Comparison of ENCODE assay signal across 8 cellular contexts in genomic region chr6:14210663-14211595, GRCh38.
DNase-seq lines count a peak whose midpoint lies in the region; ATAC-seq and TF ChIP-seq lines count a peak whose summit lies in the region.

No MANE protein-coding gene starts in this region.

- no peaks in the 10 kb centered on the region for H3K27me3 Mint-ChIP-seq in activated T-helper 17 cell treated with anti-CD3 and anti-CD28 coated beads, Interleukin-2, amount 50 U/mL, for 72 hours
- H3K27me3 Mint-ChIP-seq in natural killer cell (ENCODE audit: low read depth in 2 of 2) = no peaks in the 10 kb centered on the region

- H3K27ac ChIP-seq in KMS-11 = no peak overlapping the region

- peaks cover 7% of the 10 kb centered on the region for H3K4me1 ChIP-seq in KMS-11 (ENCODE audit: low read depth, poor library complexity, severe bottlenecking)

- peak overlapping the region; percentile 92 for H3K4me2 ChIP-seq in KMS-11

- no peaks in the 10 kb centered on the region for H3K9me3 Mint-ChIP-seq in activated T-helper 17 cell treated with anti-CD3 and anti-CD28 coated beads, Interleukin-2, amount 50 U/mL, for 72 hours
- no peaks in the 10 kb centered on the region for H3K9me3 Mint-ChIP-seq in natural killer cell

- no peaks in the 10 kb centered on the region for H3K36me3 ChIP-seq in KMS-11 (ENCODE audit: insufficient read depth)

- ATAC-seq in GM21737 (IDR thresholded peaks at IDR 0.05; ENCODE audit: unreplicated experiment) = peak; percentile 91
- peak; percentile 93 for ATAC-seq in activated T-helper 17 cell treated with anti-CD3 and anti-CD28 coated beads, Interleukin-2, amount 50 U/mL, for 72 hours (replicated peaks)
- peak; percentile 93 to 97 (median 93) for ATAC-seq in natural killer cell

- no peaks in the 10 kb centered on the region for H3K27me3 ChIP-seq in KMS-11 (ENCODE audit: insufficient read depth, low read depth)

- no peaks in the 10 kb centered on the region for H3K36me3 Mint-ChIP-seq in activated T-helper 17 cell treated with anti-CD3 and anti-CD28 coated beads, Interleukin-2, amount 50 U/mL, for 72 hours (ENCODE audit: low read depth)
- no peaks in the 10 kb centered on the region for H3K36me3 Mint-ChIP-seq in natural killer cell

- H2AFZ ChIP-seq in KMS-11 (ENCODE audit: low read depth) = peak overlapping the region; percentile 96

- H3K4me3 Mint-ChIP-seq in activated T-helper 17 cell treated with anti-CD3 and anti-CD28 coated beads, Interleukin-2, amount 50 U/mL, for 72 hours = peak overlapping the region; percentile 83
- H3K4me3 Mint-ChIP-seq in natural killer cell = peak overlapping the region; percentile 88

- TF ChIP-seq CTCF in KMS-11 (conservative IDR thresholded peaks at IDR 0.05; ENCODE audit: low read depth, low read length) (peak; percentile 33; the same call in 1 of the 2 replicates), natural killer cell (IDR thresholded peaks at IDR 0.05) (peak; percentile 53)

- no peaks in the 10 kb centered on the region for H3K4me1 Mint-ChIP-seq in activated T-helper 17 cell treated with anti-CD3 and anti-CD28 coated beads, Interleukin-2, amount 50 U/mL, for 72 hours
- H3K4me1 Mint-ChIP-seq in natural killer cell = peaks cover 9 to 18% of the 10 kb centered on the region in 2 donors

- DNase-seq in Daoy (ENCODE audit: low read depth) (peak; percentile 97), RKO (ENCODE audit: low spot score) (peak; percentile 92), fibroblast of peridontal ligament (ENCODE audit: extremely low read depth) (peak; percentile 79), natural killer cell (peak; percentile 94)
- peak; percentile 74 to 91 (median 84) for DNase-seq in stimulated activated naive CD4-positive, alpha-beta T cell (lab: John Stamatoyannopoulos, UW)

- H3K79me2 ChIP-seq in KMS-11 (ENCODE audit: insufficient read depth, low read depth) = no peaks in the 10 kb centered on the region

- intact Hi-C loops in natural killer cell (cut with micrococcal nuclease) = loop anchor here (1.0 to 10.0 kb wide), 4 partner anchors 1181 to 1416 kb away; no protein-coding TSS in a partner anchor

- peak overlapping the region; percentile 93 for H3K27ac Mint-ChIP-seq in activated T-helper 17 cell treated with anti-CD3 and anti-CD28 coated beads, Interleukin-2, amount 50 U/mL, for 72 hours
- H3K27ac Mint-ChIP-seq in natural killer cell = peak overlapping the region; percentile 62 to 86

- no peaks in the 10 kb centered on the region for H4K20me1 ChIP-seq in KMS-11 (ENCODE audit: insufficient read depth)

- no peak overlapping the region for H3K4me3 ChIP-seq in KMS-11 (IDR thresholded peaks at IDR 0.05; ENCODE audit: insufficient read depth, low read depth, low read length)

- peak overlapping the region; percentile 66; the same call in 1 of the 2 replicates for H3K9ac ChIP-seq in KMS-11
